In the genomic region with DNA sequence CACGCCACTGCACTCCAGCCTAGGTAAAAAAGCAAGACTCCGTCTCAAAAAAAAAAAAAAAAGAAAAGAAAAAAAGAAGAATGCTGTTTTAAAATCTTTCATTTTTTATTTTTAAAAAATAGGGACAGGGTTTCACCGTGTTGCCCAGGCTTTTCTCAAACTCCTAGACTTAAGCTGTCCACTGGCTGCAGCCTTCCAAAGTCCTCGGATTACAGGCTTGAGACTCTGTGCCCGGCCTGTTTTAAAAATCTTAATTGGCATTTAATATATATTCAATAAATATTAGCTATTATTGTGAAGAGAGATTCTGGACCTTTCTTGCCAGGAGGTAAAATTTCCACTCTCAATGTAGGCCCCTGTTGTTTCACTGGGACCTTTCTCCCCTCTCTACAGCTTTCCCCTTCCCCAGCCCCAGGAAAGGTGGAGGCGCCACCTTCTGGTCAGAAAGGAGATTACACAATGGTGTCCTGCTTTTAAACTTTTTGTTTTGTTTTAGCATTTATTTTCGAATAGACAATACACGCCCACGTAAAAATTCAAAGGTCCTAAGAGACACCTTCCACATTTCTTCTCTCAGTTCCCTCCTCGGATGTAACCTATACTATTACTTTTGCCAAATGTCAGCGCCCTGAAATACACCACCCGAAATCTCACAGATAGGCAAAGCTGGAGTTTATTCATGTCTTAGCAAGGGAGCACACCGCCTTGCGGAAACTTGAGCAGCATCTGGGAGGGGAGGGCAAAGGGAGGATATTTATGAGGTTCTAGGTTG, we compare ENCODE assay signal across 8 cellular contexts.
DNase-seq lines count a peak whose midpoint lies in the region; ATAC-seq and TF ChIP-seq lines count a peak whose summit lies in the region.

No MANE protein-coding gene starts in this region.

- H3K4me1 ChIP-seq in muscle layer of colon (ENCODE audit: insufficient read depth, low read length): no peaks in the 10 kb centered on the region

- no peaks in the 10 kb centered on the region for H3K36me3 ChIP-seq in muscle layer of colon (ENCODE audit: insufficient read depth, low read length)

- peak; percentile 42 to 46 for DNase-seq in AML-193 (lab: John Stamatoyannopoulos, UW)
- peak; percentile 46 for DNase-seq in NCI-H2227 (lab: John Stamatoyannopoulos, UW; ENCODE audit: unreplicated experiment)
- DNase-seq in activated CD8-positive, alpha-beta memory T cell treated with anti-CD3 and anti-CD28 coated beads for 4 hours (ENCODE audit: low read depth in 2 of 2): peak; percentile 21 to 36
- peak; percentile 52 for DNase-seq in epithelial cell of esophagus (ENCODE audit: low read depth)
- DNase-seq in stimulated activated naive CD4-positive, alpha-beta T cell treated with Interleukin-2 at 50 U/mL for 16 hours (lab: John Stamatoyannopoulos, UW): peak; percentile 35

- H3K4me3 ChIP-seq in epithelial cell of esophagus (ENCODE audit: low read length): peak overlapping the region; percentile 37
- peak overlapping the region; percentile 29 to 54 for H3K4me3 ChIP-seq in muscle layer of colon (ENCODE audit: low read depth in 1 of 2, low read length in 2 of 2)

- no peaks in the 10 kb centered on the region for H3K9me3 ChIP-seq in muscle layer of colon (ENCODE audit: low read length)

- no peaks in the 10 kb centered on the region for H3K27me3 ChIP-seq in muscle layer of colon (ENCODE audit: control insufficient read depth in 1 of 2, insufficient read depth in 2 of 2, low read length in 2 of 2)

- peak; percentile 60 for ATAC-seq in GM19035 (IDR thresholded peaks at IDR 0.05; ENCODE audit: unreplicated experiment)
- no peak for ATAC-seq in GM21367 (IDR thresholded peaks at IDR 0.05; ENCODE audit: unreplicated experiment)

- peak; percentile 88 for TF ChIP-seq CTCF in epithelial cell of esophagus (IDR thresholded peaks at IDR 0.05; ENCODE audit: insufficient read depth, low read depth, low read length, missing control alignments)

- no peak overlapping the region for H3K27ac ChIP-seq in muscle layer of colon (ENCODE audit: low read depth, low read length)

- H3K9ac ChIP-seq in muscle layer of colon (ENCODE audit: low read length): no peak overlapping the region
